Comparison of ENCODE assay signal across 8 cellular contexts in genomic region chr10:68957284-68957615, GRCh38. TPM values are rescaled to one million over a fixed set of nuclear protein-coding genes. Genes with fewer than 3 reads are reported as not detected.
DNase-seq lines count a peak whose midpoint lies in the region; ATAC-seq, FAIRE-seq and TF ChIP-seq lines count a peak whose summit lies in the region.

No MANE protein-coding gene starts in this region.

- peak overlapping the region; percentile 100 for H3K4me3 Mint-ChIP-seq in activated T-cell treated with anti-CD3 and anti-CD28 coated beads, Interleukin-2, amount 50 U/mL, for 4 hours

- no peaks in the 10 kb centered on the region for H3K27me3 Mint-ChIP-seq in activated T-cell treated with anti-CD3 and anti-CD28 coated beads, Interleukin-2, amount 50 U/mL, for 4 hours (ENCODE audit: low read depth)

- H3K4me2 ChIP-seq in HepG2 (ENCODE audit: low read depth, low read length): peak overlapping the region; percentile 95

- peaks cover 0 to 25% of the 10 kb centered on the region in 2 donors for H3K36me3 ChIP-seq in adrenal gland (replicated peaks in 1 of 2)
- peaks cover 10 to 24% of the 10 kb centered on the region in 2 experiments for H3K36me3 ChIP-seq in HepG2 (replicated peaks in 1 of 2; ENCODE audit: control insufficient read depth in 1 of 2, insufficient read depth in 2 of 2, low read length in 2 of 2)
- peaks cover 4% of the 10 kb centered on the region for H3K36me3 ChIP-seq in thymus (ENCODE audit: control insufficient read depth, insufficient read depth)

- H3K9me3 ChIP-seq in adrenal gland (replicated peaks in 1 of 3) (no peaks in the 10 kb centered on the region), HepG2 (ENCODE audit: low read length) (no peaks in the 10 kb centered on the region), thymus (ENCODE audit: control insufficient read depth) (no peaks in the 10 kb centered on the region)

- H3K27ac ChIP-seq in adrenal gland (peak overlapping the region; percentile 73 to 98 (median 91)), HepG2 (ENCODE audit: extremely low read length, insufficient read depth, low read length) (peak overlapping the region; percentile 91), thymus (ENCODE audit: low read depth) (peak overlapping the region; percentile 18)

- peaks cover 29% of the 10 kb centered on the region for H4K20me1 ChIP-seq in HepG2 (ENCODE audit: insufficient read depth, low read length)

- no peak for ATAC-seq in activated T-cell treated with anti-CD3 and anti-CD28 coated beads, Interleukin-2, amount 50 U/mL, for 4 hours
- ATAC-seq in HepG2 (no peak), HG03378 (IDR thresholded peaks at IDR 0.05; ENCODE audit: unreplicated experiment) (no peak), GM21737 (IDR thresholded peaks at IDR 0.05; ENCODE audit: unreplicated experiment) (no peak)

- no peak for FAIRE-seq in HepG2 (lab: Jason Lieb, UNC)

- H3K9ac ChIP-seq in HepG2 (ENCODE audit: insufficient read depth, low read depth, low read length): peak overlapping the region; percentile 97

- no peaks in the 10 kb centered on the region for H3K9me3 Mint-ChIP-seq in activated T-cell treated with anti-CD3 and anti-CD28 coated beads, Interleukin-2, amount 50 U/mL, for 4 hours

- H3K4me1 ChIP-seq in adrenal gland (replicated peaks in 1 of 2): peaks cover 6 to 23% of the 10 kb centered on the region in 2 donors
- peaks cover 32% of the 10 kb centered on the region for H3K4me1 ChIP-seq in HepG2 (ENCODE audit: insufficient read depth, low read length)
- peaks cover 10% of the 10 kb centered on the region for H3K4me1 ChIP-seq in thymus (ENCODE audit: control insufficient read depth, insufficient read depth, low read length)

- TF ChIP-seq EP300 in HepG2 (IDR thresholded peaks at IDR 0.05; ENCODE audit: low read depth in 2 of 2, low read length in 2 of 2) (no peak), HepG2 (CRISPR knock-in tag; IDR thresholded peaks at IDR 0.05; ENCODE audit: borderline replicate concordance) (no peak)

- POLR2A ChIA-PET in HepG2 (lab: Yijun Ruan, JAX): interaction anchor here (2.3 kb wide), 1 partner anchor 11 kb away, joined by 8 read pairs; no protein-coding TSS in a partner anchor

- CTCF ChIA-PET in HepG2 (lab: Yijun Ruan, JAX; ENCODE audit: low intra/inter-chr PET ratio, low total read pairs): no interaction called here

- intact Hi-C loops in adrenal gland (cut with DNase I): no loop called here
- intact Hi-C loops in HepG2 (cut with micrococcal nuclease; ENCODE audit: unreplicated experiment): loop anchor here (5.0 kb wide), 1 partner anchor 135 kb away; no protein-coding TSS in a partner anchor

- peak overlapping the region in 1 of 4 donors; percentile 70 for H3K4me3 ChIP-seq in adrenal gland
- peak overlapping the region; percentile 66 to 96 (median 90) for H3K4me3 ChIP-seq in HepG2 (replicated peaks in 1 of 3; ENCODE audit: insufficient read depth in 1 of 3, low read depth in 2 of 3, low read length in 3 of 3)
- peak overlapping the region; percentile 92 for H3K4me3 ChIP-seq in thymus (ENCODE audit: low read length)

- peaks cover 43% of the 10 kb centered on the region for H3K36me3 Mint-ChIP-seq in activated T-cell treated with anti-CD3 and anti-CD28 coated beads, Interleukin-2, amount 50 U/mL, for 4 hours (ENCODE audit: insufficient read depth)

- WGBS in adrenal gland, 4 donors: 41 to 63% (median 47%) methylated on average over 7 of the region's 7 CpGs
- WGBS in HepG2 (ENCODE audit: low lambda C conversion rate): 0% methylated on average over 6 of the region's 7 CpGs
- 75% methylated on average over 7 of the region's 7 CpGs for WGBS in thymus

- H3K4me1 Mint-ChIP-seq in activated T-cell treated with anti-CD3 and anti-CD28 coated beads, Interleukin-2, amount 50 U/mL, for 4 hours (ENCODE audit: low read depth): peaks cover 36% of the 10 kb centered on the region

- TF ChIP-seq RAD21 in HepG2 (CRISPR knock-in tag; IDR thresholded peaks at IDR 0.05): no peak

- TF ChIP-seq CTCF in adrenal gland (IDR thresholded peaks at IDR 0.05) (no peak), HepG2 (CRISPR knock-in tag; IDR thresholded peaks at IDR 0.05) (no peak)

- H3K27me3 ChIP-seq in adrenal gland (no peaks in the 10 kb centered on the region), HepG2 (ENCODE audit: control insufficient read depth in 1 of 2, insufficient read depth in 2 of 2, low read length in 2 of 2) (no peaks in the 10 kb centered on the region; a peak in 1 of 5 replicates), thymus (ENCODE audit: control insufficient read depth, insufficient read depth) (no peaks in the 10 kb centered on the region)

- no peak overlapping the region for H2AFZ ChIP-seq in HepG2 (ENCODE audit: low read length)

- BruUV-seq in HepG2 (replicated peaks; lab: Mats Ljungman, UMichigan): no TSS peak

- peaks cover 66% of the 10 kb centered on the region for H3K79me2 ChIP-seq in HepG2 (ENCODE audit: insufficient read depth, low read length)

- in situ Hi-C loops in HepG2 (cut with HindIII; ENCODE audit: extremely low pct_ligation_motif_present, low pct_unique_long_range_greater_than_20kb): no loop called here

- DNase-seq in activated T-cell treated with anti-CD3 and anti-CD28 coated beads, Interleukin-2, amount 50 U/mL, for 4 hours: no peak
- DNase-seq in activated T-cell treated with anti-CD3 and anti-CD28 coated beads, Interleukin-2, amount 50 U/mL, for 1 hour: no peak
- DNase-seq in adrenal gland (no peak), HepG2 (ENCODE audit: low spot score) (peak; percentile 5), putamen (ENCODE audit: low spot score) (no peak)

- TF ChIP-seq POLR2A in adrenal gland (IDR thresholded peaks at IDR 0.05) (no peak), HepG2 (IDR thresholded peaks at IDR 0.05; ENCODE audit: insufficient read depth in 1 of 2, low read depth in 2 of 2, low read length in 2 of 2) (peak in 1 of 2 experiments; percentile 22; a peak in 2 of 4 replicates)

RNA-seq across cellular contexts. Expression of gene DDX21, which starts 1.3 kb away (rescaled TPM):
- 100 to 1,000 TPM; 443 to 481 (median 460) TPM for total RNA-seq in activated T-cell treated with anti-CD3 and anti-CD28 coated beads, Interleukin-2, amount 50 U/mL, for 4 hours
- total RNA-seq in adrenal gland (10 to 100 TPM; 18.0 to 86.8 (median 40.0) TPM), HepG2 (2016; rRNA removed; fragmentation: Illumina TruSeq; extraction: Trizol) (147 and 243 TPM in 2 replicates)
- polyA plus RNA-seq in adrenal gland (10 to 100 TPM; 14.2 to 89.0 (median 15.4) TPM), HepG2 (2011; rRNA removed) (44.6 and 52.5 TPM in 2 replicates), thymus (28.8 TPM)
- 18.5 and 21.4 TPM in 2 replicates for total RNA-seq in HepG2 (2016; cell fraction: cytosol; rRNA removed; fragmentation: Illumina TruSeq; extraction: Trizol; ENCODE audit: low read depth)
- total RNA-seq in HepG2 (2016; cell fraction: insoluble cytoplasmic fraction; rRNA removed; fragmentation: Illumina TruSeq; extraction: Trizol): 150 and 235 TPM in 2 replicates
- total RNA-seq in HepG2 (2016; cell fraction: membrane; rRNA removed; fragmentation: Illumina TruSeq; extraction: Trizol): 41.7 and 49.4 TPM in 2 replicates
- total RNA-seq in HepG2 (2016; cell fraction: nucleus; rRNA removed; fragmentation: Illumina TruSeq; extraction: Trizol): 84.4 and 87.8 TPM in 2 replicates
- polyA plus RNA-seq in HepG2 (2011; cell fraction: cytosol; rRNA removed): 26.0 and 44.8 TPM in 2 replicates
- 12.2 and 19.6 TPM in 2 replicates for polyA plus RNA-seq in HepG2 (2011; cell fraction: nucleus; rRNA removed)
- polyA plus RNA-seq in HepG2 (2012): 81.8 and 92.3 TPM in 2 replicates
- 3.2 and 3.7 TPM in 2 replicates for polyA plus RNA-seq in HepG2 (2016; cell fraction: cytosol; fragmentation: Illumina TruSeq; extraction: Trizol; ENCODE audit: low read depth)
- 164 and 173 TPM in 2 replicates for polyA plus RNA-seq in HepG2 (2016; cell fraction: insoluble cytoplasmic fraction; fragmentation: Illumina TruSeq; extraction: Trizol; ENCODE audit: low read depth)
- 12.7 and 16.7 TPM in 2 replicates for polyA plus RNA-seq in HepG2 (2016; cell fraction: membrane; fragmentation: Illumina TruSeq; extraction: Trizol; ENCODE audit: low read depth)
- polyA plus RNA-seq in HepG2 (2016; cell fraction: nucleus; fragmentation: Illumina TruSeq; extraction: Trizol; ENCODE audit: insufficient read depth, low read depth): 79.6 and 82.3 TPM in 2 replicates
- 27.9 and 56.7 TPM in 2 replicates for polyA minus RNA-seq in HepG2 (2011; rRNA and poly(A)+ RNA removed; ENCODE audit: low replicate concordance)
- 59.1 and 64.1 TPM in 2 replicates for polyA minus RNA-seq in HepG2 (2011; cell fraction: cytosol; rRNA and poly(A)+ RNA removed)
- polyA minus RNA-seq in HepG2 (2011; cell fraction: nucleus; rRNA and poly(A)+ RNA removed): 33.7 and 45.9 TPM in 2 replicates

RNA-seq across cellular contexts. Expression of gene KIFBP, which starts 31.4 kb away (rescaled TPM):
- total RNA-seq in activated T-cell treated with anti-CD3 and anti-CD28 coated beads, Interleukin-2, amount 50 U/mL, for 4 hours: 10 to 100 TPM in 1 of 3 donors, 1 to 10 TPM in 2; 7.5 to 11.4 (median 9.3) TPM
- total RNA-seq in adrenal gland: 10 to 100 TPM; 28.4 to 76.2 (median 41.0) TPM
- polyA plus RNA-seq in adrenal gland: 10 to 100 TPM; 15.1 to 60.4 (median 16.2) TPM
- 21.9 and 29.9 TPM in 2 replicates for total RNA-seq in HepG2 (2016; rRNA removed; fragmentation: Illumina TruSeq; extraction: Trizol)
- total RNA-seq in HepG2 (2016; cell fraction: cytosol; rRNA removed; fragmentation: Illumina TruSeq; extraction: Trizol; ENCODE audit: low read depth): 2.1 and 3.2 TPM in 2 replicates
- total RNA-seq in HepG2 (2016; cell fraction: insoluble cytoplasmic fraction; rRNA removed; fragmentation: Illumina TruSeq; extraction: Trizol): 22.5 and 30.2 TPM in 2 replicates
- 5.7 and 6.6 TPM in 2 replicates for total RNA-seq in HepG2 (2016; cell fraction: membrane; rRNA removed; fragmentation: Illumina TruSeq; extraction: Trizol)
- total RNA-seq in HepG2 (2016; cell fraction: nucleus; rRNA removed; fragmentation: Illumina TruSeq; extraction: Trizol): 14.0 and 14.4 TPM in 2 replicates
- polyA plus RNA-seq in HepG2 (2011; rRNA removed): 10.3 and 13.0 TPM in 2 replicates
- polyA plus RNA-seq in HepG2 (2011; cell fraction: cytosol; rRNA removed): 6.1 and 10.0 TPM in 2 replicates
- 8.3 and 8.5 TPM in 2 replicates for polyA plus RNA-seq in HepG2 (2011; cell fraction: nucleus; rRNA removed)
- 11.3 and 12.4 TPM in 2 replicates for polyA plus RNA-seq in HepG2 (2012)
- 1.2 and 1.3 TPM in 2 replicates for polyA plus RNA-seq in HepG2 (2016; cell fraction: cytosol; fragmentation: Illumina TruSeq; extraction: Trizol; ENCODE audit: low read depth)
- 28.3 and 31.0 TPM in 2 replicates for polyA plus RNA-seq in HepG2 (2016; cell fraction: insoluble cytoplasmic fraction; fragmentation: Illumina TruSeq; extraction: Trizol; ENCODE audit: low read depth)
- polyA plus RNA-seq in HepG2 (2016; cell fraction: membrane; fragmentation: Illumina TruSeq; extraction: Trizol; ENCODE audit: low read depth): 2.6 and 3.7 TPM in 2 replicates
- 18.9 and 22.7 TPM in 2 replicates for polyA plus RNA-seq in HepG2 (2016; cell fraction: nucleus; fragmentation: Illumina TruSeq; extraction: Trizol; ENCODE audit: insufficient read depth, low read depth)
- polyA minus RNA-seq in HepG2 (2011; rRNA and poly(A)+ RNA removed; ENCODE audit: low replicate concordance): 4.7 and 10.6 TPM in 2 replicates
- polyA minus RNA-seq in HepG2 (2011; cell fraction: cytosol; rRNA and poly(A)+ RNA removed): 10.0 and 13.3 TPM in 2 replicates
- polyA minus RNA-seq in HepG2 (2011; cell fraction: nucleus; rRNA and poly(A)+ RNA removed): 13.7 and 14.5 TPM in 2 replicates
- 25.6 TPM for polyA plus RNA-seq in thymus

RNA-seq across cellular contexts. Expression of gene DDX50, which starts 56.1 kb away (rescaled TPM):
- total RNA-seq in activated T-cell treated with anti-CD3 and anti-CD28 coated beads, Interleukin-2, amount 50 U/mL, for 4 hours: 10 to 100 TPM; 42.4 to 52.8 (median 43.7) TPM
- total RNA-seq in adrenal gland (10 to 100 TPM; 14.2 to 35.7 (median 30.9) TPM), HepG2 (2016; rRNA removed; fragmentation: Illumina TruSeq; extraction: Trizol) (38.2 and 56.3 TPM in 2 replicates)
- polyA plus RNA-seq in adrenal gland (10 to 100 TPM; 13.3 to 44.4 (median 18.7) TPM), HepG2 (2011; rRNA removed) (15.6 and 19.0 TPM in 2 replicates), thymus (40.0 TPM)
- total RNA-seq in HepG2 (2016; cell fraction: cytosol; rRNA removed; fragmentation: Illumina TruSeq; extraction: Trizol; ENCODE audit: low read depth): 16.6 and 20.4 TPM in 2 replicates
- 37.0 and 56.8 TPM in 2 replicates for total RNA-seq in HepG2 (2016; cell fraction: insoluble cytoplasmic fraction; rRNA removed; fragmentation: Illumina TruSeq; extraction: Trizol)
- 24.5 and 27.0 TPM in 2 replicates for total RNA-seq in HepG2 (2016; cell fraction: membrane; rRNA removed; fragmentation: Illumina TruSeq; extraction: Trizol)
- 22.3 and 24.6 TPM in 2 replicates for total RNA-seq in HepG2 (2016; cell fraction: nucleus; rRNA removed; fragmentation: Illumina TruSeq; extraction: Trizol)
- polyA plus RNA-seq in HepG2 (2011; cell fraction: cytosol; rRNA removed): 12.3 and 16.8 TPM in 2 replicates
- 4.8 and 6.0 TPM in 2 replicates for polyA plus RNA-seq in HepG2 (2011; cell fraction: nucleus; rRNA removed)
- 20.8 and 24.9 TPM in 2 replicates for polyA plus RNA-seq in HepG2 (2012)
- polyA plus RNA-seq in HepG2 (2016; cell fraction: cytosol; fragmentation: Illumina TruSeq; extraction: Trizol; ENCODE audit: low read depth): 6.2 and 7.1 TPM in 2 replicates
- 36.2 and 40.9 TPM in 2 replicates for polyA plus RNA-seq in HepG2 (2016; cell fraction: insoluble cytoplasmic fraction; fragmentation: Illumina TruSeq; extraction: Trizol; ENCODE audit: low read depth)
- polyA plus RNA-seq in HepG2 (2016; cell fraction: membrane; fragmentation: Illumina TruSeq; extraction: Trizol; ENCODE audit: low read depth): 11.5 and 13.8 TPM in 2 replicates
- 18.0 and 19.8 TPM in 2 replicates for polyA plus RNA-seq in HepG2 (2016; cell fraction: nucleus; fragmentation: Illumina TruSeq; extraction: Trizol; ENCODE audit: insufficient read depth, low read depth)
- polyA minus RNA-seq in HepG2 (2011; rRNA and poly(A)+ RNA removed; ENCODE audit: low replicate concordance): 10.3 and 11.2 TPM in 2 replicates
- polyA minus RNA-seq in HepG2 (2011; cell fraction: cytosol; rRNA and poly(A)+ RNA removed): 14.9 and 18.9 TPM in 2 replicates
- polyA minus RNA-seq in HepG2 (2011; cell fraction: nucleus; rRNA and poly(A)+ RNA removed): 13.7 and 14.5 TPM in 2 replicates

Comparison
In these comparisons a context has a peak if more than half of its experiments do, and no peak if none do; other contexts are left out.
1. H3K27ac ChIP-seq: peak in every context shown above with its lines; median percentile 91 in adrenal gland; 91 in HepG2; 18 in thymus.